9 cellular contexts compared by ENCODE assay signal in the genomic region with DNA sequence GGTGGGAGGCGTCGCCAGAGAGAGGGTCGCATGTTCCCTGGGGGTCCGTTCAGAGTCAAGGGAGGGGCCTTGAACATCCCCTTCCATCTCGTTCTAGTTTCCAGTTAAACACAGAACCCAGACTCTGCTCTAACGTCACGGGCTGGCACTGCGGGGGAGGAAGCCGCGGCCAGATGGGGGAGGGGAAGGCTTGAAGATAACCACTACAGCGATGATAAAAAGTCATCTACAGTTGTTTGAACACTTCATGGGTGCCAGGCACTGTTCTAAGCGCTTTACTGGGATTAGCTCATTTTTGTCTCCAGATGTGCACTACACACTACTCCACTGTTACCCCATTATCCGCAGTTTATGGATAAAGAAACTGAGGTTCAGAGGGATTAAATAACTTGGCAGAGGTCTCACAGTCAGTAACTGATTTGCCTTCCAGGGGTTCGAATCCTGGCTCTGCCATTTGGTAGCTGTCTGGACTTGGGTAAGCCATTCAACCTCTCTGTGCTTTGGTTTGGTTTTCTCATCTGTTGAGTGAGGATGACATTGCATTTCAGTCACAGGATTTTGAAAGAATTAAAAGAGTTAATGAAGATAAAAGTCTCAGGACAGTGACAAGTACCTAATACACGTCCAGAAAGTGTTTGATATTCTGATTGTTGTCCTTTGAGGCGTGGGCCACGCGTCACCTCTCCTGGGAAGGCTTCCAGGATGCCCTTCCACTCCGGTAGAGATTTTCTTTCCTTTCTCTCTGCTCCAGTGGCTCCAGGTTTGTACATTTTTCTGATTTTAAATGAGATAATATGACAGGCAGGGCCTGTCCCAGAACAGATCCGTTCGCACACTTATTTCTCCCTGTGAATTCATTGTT. TPM values are rescaled to one million over a fixed set of nuclear protein-coding genes. Genes with fewer than 3 reads are reported as not detected.
DNase-seq lines count a peak whose midpoint lies in the region; ATAC-seq, FAIRE-seq and TF ChIP-seq lines count a peak whose summit lies in the region.
"Had no signal": no experiment of that assay in that cellular context is flagged by ENCODE, and none has a peak within 500 bp of the region (broad histone marks: within the 10 kb centered on the region; RNA-seq: fewer than 3 reads in every experiment).

No MANE protein-coding gene starts in this region.

- peaks cover 8% of the 10 kb centered on the region for H3K4me1 Mint-ChIP-seq in T-helper 17 cell
- no peaks in the 10 kb centered on the region for H3K4me1 Mint-ChIP-seq in astrocyte (ENCODE audit: low read depth, unreplicated experiment)
- peaks cover 16 to 21% (median 21%) of the 10 kb centered on the region in 3 donors for H3K4me1 Mint-ChIP-seq in naive B cell
- H3K4me1 Mint-ChIP-seq in type B pancreatic cell (ENCODE audit: unreplicated experiment), result no peaks in the 10 kb centered on the region
- H3K4me1 Mint-ChIP-seq in glutamatergic neuron (ENCODE audit: low read depth, unreplicated experiment), result no peaks in the 10 kb centered on the region

- ATAC-seq in T-helper 17 cell, result peak; percentile 74
- ATAC-seq in naive B cell (ENCODE audit: low read depth in 2 of 2), result peak; percentile 80 to 82
- ATAC-seq in GM21447 (IDR thresholded peaks at IDR 0.05; ENCODE audit: unreplicated experiment), result no peak
- no peak for ATAC-seq in GM18505 (IDR thresholded peaks at IDR 0.05; ENCODE audit: unreplicated experiment)

- TF ChIP-seq CTCF in astrocyte (IDR thresholded peaks at IDR 0.05; ENCODE audit: insufficient read depth, low read depth, low read length) (no peak), type B pancreatic cell (conservative IDR thresholded peaks at IDR 0.05) (no peak), glutamatergic neuron (IDR thresholded peaks at IDR 0.05; ENCODE audit: partially characterized antibody, unreplicated experiment) (no peak)

- no peak overlapping the region for H3K9ac ChIP-seq in astrocyte (ENCODE audit: low read length)

- no peaks in the 10 kb centered on the region for H3K9me3 ChIP-seq in T-helper 17 cell (ENCODE audit: control insufficient read depth, low read length, poor library complexity, severe bottlenecking)
- H3K9me3 ChIP-seq in astrocyte (ENCODE audit: insufficient read depth, low read depth, low read length), result no peaks in the 10 kb centered on the region

- H3K27ac Mint-ChIP-seq in T-helper 17 cell (peak overlapping the region; percentile 51), astrocyte (ENCODE audit: unreplicated experiment) (peak overlapping the region; percentile 26), naive B cell (peak overlapping the region; percentile 73 to 97 (median 90)), type B pancreatic cell (no peak overlapping the region), glutamatergic neuron (ENCODE audit: unreplicated experiment) (no peak overlapping the region)

- H3K36me3 Mint-ChIP-seq in T-helper 17 cell (ENCODE audit: low read depth) (peaks cover 2% of the 10 kb centered on the region), astrocyte (ENCODE audit: low read depth, unreplicated experiment) (peaks cover 2% of the 10 kb centered on the region), naive B cell (no peaks in the 10 kb centered on the region), type B pancreatic cell (no peaks in the 10 kb centered on the region), glutamatergic neuron (ENCODE audit: unreplicated experiment) (no peaks in the 10 kb centered on the region)

- H3K36me3 ChIP-seq in astrocyte (ENCODE audit: insufficient read depth, low read length), result no peaks in the 10 kb centered on the region

- H3K4me2 ChIP-seq in astrocyte (ENCODE audit: low read length), result peak overlapping the region; percentile 41

- no peak overlapping the region for H3K4me3 ChIP-seq in astrocyte (ENCODE audit: insufficient read depth, low read depth, low read length)

- no peak overlapping the region for H3K27ac ChIP-seq in astrocyte (ENCODE audit: low read depth, low read length)

- H3K9me3 Mint-ChIP-seq in astrocyte (ENCODE audit: unreplicated experiment) (peaks cover 3% of the 10 kb centered on the region), naive B cell (no peaks in the 10 kb centered on the region), type B pancreatic cell (no peaks in the 10 kb centered on the region), glutamatergic neuron (ENCODE audit: unreplicated experiment) (no peaks in the 10 kb centered on the region)

- peaks cover 12% of the 10 kb centered on the region for H3K27me3 Mint-ChIP-seq in T-helper 17 cell
- H3K27me3 Mint-ChIP-seq in astrocyte (ENCODE audit: low read depth, unreplicated experiment), result peaks cover 45% of the 10 kb centered on the region
- peaks cover 0 to 14% (median 0%) of the 10 kb centered on the region in 3 donors for H3K27me3 Mint-ChIP-seq in naive B cell
- peaks cover 38% of the 10 kb centered on the region for H3K27me3 Mint-ChIP-seq in type B pancreatic cell
- H3K27me3 Mint-ChIP-seq in glutamatergic neuron (ENCODE audit: unreplicated experiment), result peaks cover 8% of the 10 kb centered on the region

- TF ChIP-seq POLR2A in GM18505 (IDR thresholded peaks at IDR 0.05; ENCODE audit: borderline replicate concordance, extremely low read depth, insufficient read depth, insufficient read length), result no peak

- DNase-seq in HK-2 (ENCODE audit: unreplicated experiment), result peak; percentile 46
- DNase-seq in T-helper 17 cell, result peak in 2 of 3 donors; percentile 23 to 41
- DNase-seq in astrocyte (ENCODE audit: low read depth), result no peak
- peak; percentile 62 for DNase-seq in naive B cell
- DNase-seq in type B pancreatic cell (ENCODE audit: extremely low spot score, unreplicated experiment), result no peak
- no peak for DNase-seq in glutamatergic neuron

- FAIRE-seq in astrocyte (lab: Jason Lieb, UNC), result no peak

- H4K20me1 ChIP-seq in astrocyte (ENCODE audit: insufficient read depth, low read length), result no peaks in the 10 kb centered on the region

- peaks cover 4% of the 10 kb centered on the region for H3K4me1 ChIP-seq in astrocyte (ENCODE audit: insufficient read depth, low read length)

- peak overlapping the region; percentile 89 for H3K4me3 Mint-ChIP-seq in T-helper 17 cell
- H3K4me3 Mint-ChIP-seq in astrocyte (ENCODE audit: unreplicated experiment), result no peak overlapping the region
- H3K4me3 Mint-ChIP-seq in naive B cell, result peak overlapping the region; percentile 58 to 92 (median 83)
- peak overlapping the region; percentile 39 for H3K4me3 Mint-ChIP-seq in type B pancreatic cell
- H3K4me3 Mint-ChIP-seq in glutamatergic neuron (ENCODE audit: unreplicated experiment), result no peak overlapping the region

- no peak overlapping the region for H2AFZ ChIP-seq in astrocyte (ENCODE audit: low read depth, low read length)

- H3K79me2 ChIP-seq in astrocyte (ENCODE audit: insufficient read depth, low read length), result no peaks in the 10 kb centered on the region

- H3K27me3 ChIP-seq in astrocyte (ENCODE audit: insufficient read depth, low read length), result peaks cover 12% of the 10 kb centered on the region

RNA-seq across cellular contexts. Expression of a gene that starts 0.8 kb away (rescaled TPM):
- total RNA-seq in T-helper 17 cell (under 1 TPM; 0.15 to 0.89 TPM), astrocyte (0.43 and 0.48 TPM in 2 replicates), type B pancreatic cell (ENCODE audit: low replicate concordance) (0.58 and 2.7 TPM in 2 replicates), glutamatergic neuron (ENCODE audit: unreplicated experiment) (not detected)
- under 1 TPM in 4 of 6 donors, not detected in 2; 0.17 to 0.48 (median 0.41) TPM for polyA plus RNA-seq in naive B cell (ENCODE audit: low read depth in 6 of 6)
- total RNA-seq: LHCN-M2 had no signal

RNA-seq across cellular contexts. Expression of a gene that starts 13.2 kb away (rescaled TPM):
- total RNA-seq in T-helper 17 cell (not detected), astrocyte (not detected in 2 replicates), type B pancreatic cell (ENCODE audit: low replicate concordance) (0.27 and 0.81 TPM in 2 replicates), glutamatergic neuron (ENCODE audit: unreplicated experiment) (not detected)
- polyA plus RNA-seq in naive B cell (ENCODE audit: low read depth in 6 of 6), result 1 to 10 TPM in 1 of 6 donors, not detected in 5; 1.2 TPM
- total RNA-seq: LHCN-M2 had no signal

RNA-seq across cellular contexts. Expression of a gene that starts 48.9 kb away (rescaled TPM):
- total RNA-seq in T-helper 17 cell (10 to 100 TPM; 75.9 to 92.5 TPM), astrocyte (52.8 and 53.5 TPM in 2 replicates), type B pancreatic cell (ENCODE audit: low replicate concordance) (53.9 and 66.1 TPM in 2 replicates), glutamatergic neuron (ENCODE audit: unreplicated experiment) (16.9 TPM)
- polyA plus RNA-seq in naive B cell (ENCODE audit: low read depth in 6 of 6), result 10 to 100 TPM in 5 of 6 donors, 1 to 10 TPM in 1; 9.0 to 45.5 (median 25.4) TPM

RNA-seq across cellular contexts. Expression of a gene that starts 49.2 kb away (rescaled TPM):
- total RNA-seq in T-helper 17 cell, result 1 to 10 TPM; 5.1 to 8.6 TPM
- total RNA-seq in astrocyte, result 20.9 and 23.5 TPM in 2 replicates
- polyA plus RNA-seq in naive B cell (ENCODE audit: low read depth in 6 of 6), result 10 to 100 TPM; 21.0 to 31.9 (median 24.1) TPM
- total RNA-seq in type B pancreatic cell (ENCODE audit: low replicate concordance), result 19.0 and 21.7 TPM in 2 replicates
- total RNA-seq in glutamatergic neuron (ENCODE audit: unreplicated experiment), result 6.7 TPM

Comparison
In these comparisons a context has a peak if more than half of its experiments do, and no peak if none do; other contexts are left out.
1. DNase-seq: peak in HK-2 (single experiment), T-helper 17 cell (2 of 3) and naive B cell (single experiment); none in astrocyte (single experiment), type B pancreatic cell (single experiment) and glutamatergic neuron (single experiment).
2. ATAC-seq: peak in T-helper 17 cell (single experiment) and naive B cell (2 of 2); none in GM21447 (single experiment) and GM18505 (single experiment).
3. H3K27ac Mint-ChIP-seq: peak in T-helper 17 cell (single experiment), astrocyte (single experiment) and naive B cell (6 of 6); none in type B pancreatic cell (single experiment) and glutamatergic neuron (single experiment).
4. H3K4me3 Mint-ChIP-seq: peak in T-helper 17 cell (single experiment), naive B cell (8 of 8) and type B pancreatic cell (single experiment); none in astrocyte (single experiment) and glutamatergic neuron (single experiment).